1 cellular context compared by ENCODE assay signal in genomic region chr22:30676565-30676964, GRCh38. TPM values are rescaled to one million over a fixed set of nuclear protein-coding genes. Genes with fewer than 3 reads are reported as not detected.
"Had no signal": no experiment of that assay in that cellular context is flagged by ENCODE, and none has a peak within 500 bp of the region (broad histone marks: within the 10 kb centered on the region; RNA-seq: fewer than 3 reads in every experiment).

No MANE protein-coding gene starts in this region.

RNA-seq across cellular contexts. Expression of gene OSBP2, which starts 18.1 kb away (rescaled TPM):
- total RNA-seq: SJCRH30 had no signal
